ENCODE assay signal across 1 cellular context in genomic region chr6:36874443-36875249, GRCh38.
TF ChIP-seq lines count a peak whose summit lies in the region.

TSS of gene PPIL1 (minus strand) at chr6:36874803. CDS start at chr6:36874772, 31 bp downstream.

TF ChIP-seq in HepG2, 621 proteins besides CTCF, POLR2A, EP300 and RAD21 (continued from another document and continues in another):
- TF ChIP-seq WIZ (CRISPR knock-in tag; IDR thresholded peaks at IDR 0.05) = peak; percentile 14; the same call in 1 of the 2 replicates
- no peak; the same call in 1 of the 2 replicates for TF ChIP-seq ZKSCAN5 (CRISPR knock-in tag; IDR thresholded peaks at IDR 0.05)
- TF ChIP-seq PREB (CRISPR knock-in tag; IDR thresholded peaks at IDR 0.05) = no peak
- TF ChIP-seq AGO2 (optimal IDR thresholded peaks at IDR 0.05; ENCODE audit: low read depth, low read length) = peak; percentile 76
- peak; percentile 56; the same call in 1 of the 2 replicates for TF ChIP-seq ZNF792 (CRISPR knock-in tag; IDR thresholded peaks at IDR 0.05)
- peak; percentile 92; the same call in 1 of the 2 replicates for TF ChIP-seq ZNF512B (CRISPR knock-in tag; IDR thresholded peaks at IDR 0.05; ENCODE audit: borderline replicate concordance)
- no peak for TF ChIP-seq CENPT (CRISPR knock-in tag; IDR thresholded peaks at IDR 0.05; ENCODE audit: low read depth)
- TF ChIP-seq ZBTB3 (CRISPR knock-in tag; IDR thresholded peaks at IDR 0.05; ENCODE audit: borderline replicate concordance, low read depth) = peak; percentile 76; the same call in 1 of the 2 replicates
- TF ChIP-seq RXRB (CRISPR knock-in tag; IDR thresholded peaks at IDR 0.05; ENCODE audit: borderline replicate concordance) = peak; percentile 76
- peak; percentile 99 for TF ChIP-seq ZNF33B (CRISPR knock-in tag; IDR thresholded peaks at IDR 0.05)
- TF ChIP-seq HES4 (CRISPR knock-in tag; IDR thresholded peaks at IDR 0.05; ENCODE audit: borderline replicate concordance) = peak; percentile 90; the same call in 1 of the 2 replicates
- peak; percentile 96 for TF ChIP-seq NR2C2 (CRISPR knock-in tag; IDR thresholded peaks at IDR 0.05; ENCODE audit: borderline replicate concordance)
- peak; percentile 56 for TF ChIP-seq ARID3A (IDR thresholded peaks at IDR 0.05; ENCODE audit: low read depth, low read length)
- TF ChIP-seq PHF21A (CRISPR knock-in tag; IDR thresholded peaks at IDR 0.05) = peak; percentile 92; the same call in 1 of the 2 replicates
- peak; percentile 69; the same call in 1 of the 2 replicates for TF ChIP-seq ZNF619 (CRISPR knock-in tag; IDR thresholded peaks at IDR 0.05)
- 0 out of 2 replicates have a peak, but pooled peaks have one; percentile 73 for TF ChIP-seq ZNF576 (CRISPR knock-in tag; IDR thresholded peaks at IDR 0.05)
- no peak for TF ChIP-seq AKNA (CRISPR knock-in tag; IDR thresholded peaks at IDR 0.05; ENCODE audit: borderline replicate concordance)
- no peak for TF ChIP-seq GPN1 (CRISPR knock-in tag; IDR thresholded peaks at IDR 0.05; ENCODE audit: borderline replicate concordance)
- no peak for TF ChIP-seq PRPF4 (IDR thresholded peaks at IDR 0.05; ENCODE audit: low read depth, low read length, poor library complexity, severe bottlenecking)
- peak; percentile 52; the same call in 1 of the 2 replicates for TF ChIP-seq NCOR1 (IDR thresholded peaks at IDR 0.05; ENCODE audit: borderline replicate concordance, low read length)
- TF ChIP-seq ELF4 (CRISPR knock-in tag; IDR thresholded peaks at IDR 0.05; ENCODE audit: borderline replicate concordance) = no peak; the same call in 1 of the 2 replicates
- TF ChIP-seq ZKSCAN8 (CRISPR knock-in tag; IDR thresholded peaks at IDR 0.05; ENCODE audit: borderline replicate concordance) = peak; percentile 77; the same call in 1 of the 2 replicates
- peak; percentile 59; the same call in 1 of the 2 replicates for TF ChIP-seq ZNF800 (CRISPR knock-in tag; IDR thresholded peaks at IDR 0.05)
- no peak for TF ChIP-seq ZBTB49 (CRISPR knock-in tag; IDR thresholded peaks at IDR 0.05; ENCODE audit: borderline replicate concordance)
- no peak for TF ChIP-seq GRHL1 (CRISPR knock-in tag; conservative IDR thresholded peaks at IDR 0.05)
- TF ChIP-seq DBP (CRISPR knock-in tag; IDR thresholded peaks at IDR 0.05; ENCODE audit: not compliant biosample characterization) = peak; percentile 75
- TF ChIP-seq ZKSCAN1 (IDR thresholded peaks at IDR 0.05; ENCODE audit: low read length) = no peak
- TF ChIP-seq ZIK1 (CRISPR knock-in tag; IDR thresholded peaks at IDR 0.05; ENCODE audit: borderline replicate concordance, low read depth) = 0 out of 2 replicates have a peak, but pooled peaks have one; percentile 60
- TF ChIP-seq ZNF781 (CRISPR knock-in tag; IDR thresholded peaks at IDR 0.05; ENCODE audit: borderline replicate concordance, not compliant biosample characterization) = peak; percentile 91
- TF ChIP-seq ZNF274 (CRISPR knock-in tag; IDR thresholded peaks at IDR 0.05) = peak; percentile 97
- peak; percentile 91 for TF ChIP-seq SP2 (CRISPR knock-in tag; IDR thresholded peaks at IDR 0.05)
- 0 out of 2 replicates have a peak, but pooled peaks have one; percentile 11 for TF ChIP-seq TOE1 (CRISPR knock-in tag; IDR thresholded peaks at IDR 0.05)
- TF ChIP-seq ZNF605 (CRISPR knock-in tag; IDR thresholded peaks at IDR 0.05) = peak; percentile 94
- TF ChIP-seq ZSCAN12 (CRISPR knock-in tag; IDR thresholded peaks at IDR 0.05) = no peak
- TF ChIP-seq PPARG (CRISPR knock-in tag; conservative IDR thresholded peaks at IDR 0.05) = peak; percentile 30; the same call in 1 of the 2 replicates
- TF ChIP-seq NFKBIZ (CRISPR knock-in tag; IDR thresholded peaks at IDR 0.05) = 0 out of 2 replicates have a peak, but pooled peaks have one; percentile 3
- no peak for TF ChIP-seq CBX2 (IDR thresholded peaks at IDR 0.05; ENCODE audit: low read depth, low read length)
- TF ChIP-seq CBX2 (CRISPR knock-in tag; IDR thresholded peaks at IDR 0.05; ENCODE audit: low read depth) = no peak; the same call in 1 of the 2 replicates
- TF ChIP-seq ZNF660 (CRISPR knock-in tag; IDR thresholded peaks at IDR 0.05; ENCODE audit: borderline replicate concordance, low read depth) = no peak
